ENCODE assay signal across 3 cellular contexts in the genomic region with DNA sequence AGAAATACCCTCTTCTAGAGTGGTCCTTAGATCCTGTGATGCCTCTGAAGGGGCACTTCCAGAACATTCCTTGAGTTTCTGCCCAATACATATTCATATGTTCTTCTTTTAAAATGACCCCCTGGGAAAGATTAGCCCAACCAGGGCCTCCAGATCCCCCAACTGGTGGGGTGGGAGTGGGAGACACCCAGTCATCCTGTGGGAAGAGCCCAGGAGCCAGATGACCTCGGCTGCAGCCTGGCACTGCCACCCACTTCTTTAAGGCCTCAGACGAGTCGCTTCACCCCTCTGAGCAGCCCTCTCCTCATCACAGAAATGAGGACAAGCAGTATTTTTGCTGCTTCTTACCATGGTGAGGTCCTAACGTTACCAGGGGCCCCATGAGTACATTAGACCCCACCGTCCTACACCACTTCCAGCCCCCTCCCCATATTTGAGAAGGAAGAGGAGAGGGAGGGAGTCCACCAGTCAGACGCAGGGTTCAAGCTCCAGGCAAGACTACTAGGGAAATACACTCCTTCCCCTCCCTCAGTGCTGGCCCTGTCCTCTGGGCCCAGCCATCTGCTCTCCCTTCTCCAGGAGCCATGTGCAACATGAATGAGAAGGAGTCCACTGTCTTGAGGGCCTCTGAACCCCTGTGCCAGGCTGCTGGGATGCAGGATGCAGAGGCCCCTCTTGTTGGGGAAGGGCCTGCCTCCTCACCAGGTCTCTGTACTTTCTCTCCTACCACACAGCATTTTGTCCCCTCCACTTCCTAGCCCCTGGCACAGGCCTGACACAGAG.
TF ChIP-seq lines count a peak whose summit lies in the region.

No MANE protein-coding gene starts in this region.

TF ChIP-seq in SK-N-SH, 30 proteins besides CTCF, POLR2A, EP300 and RAD21:
- no peak for TF ChIP-seq CHD2 (IDR thresholded peaks at IDR 0.05; ENCODE audit: low read length, partially characterized antibody)
- no peak for TF ChIP-seq TCF12 (IDR thresholded peaks at IDR 0.05)
- no peak for TF ChIP-seq EZH2phosphoT487 (IDR thresholded peaks at IDR 0.05; ENCODE audit: borderline replicate concordance, low read depth)
- TF ChIP-seq ELF1 (IDR thresholded peaks at IDR 0.05), result no peak
- TF ChIP-seq SMC3 (IDR thresholded peaks at IDR 0.05; ENCODE audit: low read depth, low read length), result no peak

TF ChIP-seq in SK-N-SH treated with all-trans-retinoic acid at 6 μM for 48 hours, 23 proteins besides CTCF, POLR2A, EP300 and RAD21:
- TF ChIP-seq, protein P1, sequence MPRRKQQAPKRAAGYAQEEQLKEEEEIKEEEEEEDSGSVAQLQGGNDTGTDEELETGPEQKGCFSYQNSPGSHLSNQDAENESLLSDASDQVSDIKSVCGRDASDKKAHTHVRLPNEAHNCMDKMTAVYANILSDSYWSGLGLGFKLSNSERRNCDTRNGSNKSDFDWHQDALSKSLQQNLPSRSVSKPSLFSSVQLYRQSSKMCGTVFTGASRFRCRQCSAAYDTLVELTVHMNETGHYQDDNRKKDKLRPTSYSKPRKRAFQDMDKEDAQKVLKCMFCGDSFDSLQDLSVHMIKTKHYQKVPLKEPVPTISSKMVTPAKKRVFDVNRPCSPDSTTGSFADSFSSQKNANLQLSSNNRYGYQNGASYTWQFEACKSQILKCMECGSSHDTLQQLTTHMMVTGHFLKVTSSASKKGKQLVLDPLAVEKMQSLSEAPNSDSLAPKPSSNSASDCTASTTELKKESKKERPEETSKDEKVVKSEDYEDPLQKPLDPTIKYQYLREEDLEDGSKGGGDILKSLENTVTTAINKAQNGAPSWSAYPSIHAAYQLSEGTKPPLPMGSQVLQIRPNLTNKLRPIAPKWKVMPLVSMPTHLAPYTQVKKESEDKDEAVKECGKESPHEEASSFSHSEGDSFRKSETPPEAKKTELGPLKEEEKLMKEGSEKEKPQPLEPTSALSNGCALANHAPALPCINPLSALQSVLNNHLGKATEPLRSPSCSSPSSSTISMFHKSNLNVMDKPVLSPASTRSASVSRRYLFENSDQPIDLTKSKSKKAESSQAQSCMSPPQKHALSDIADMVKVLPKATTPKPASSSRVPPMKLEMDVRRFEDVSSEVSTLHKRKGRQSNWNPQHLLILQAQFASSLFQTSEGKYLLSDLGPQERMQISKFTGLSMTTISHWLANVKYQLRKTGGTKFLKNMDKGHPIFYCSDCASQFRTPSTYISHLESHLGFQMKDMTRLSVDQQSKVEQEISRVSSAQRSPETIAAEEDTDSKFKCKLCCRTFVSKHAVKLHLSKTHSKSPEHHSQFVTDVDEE (CRISPR knock-in tag; IDR thresholded peaks at IDR 0.05), result no peak
- TF ChIP-seq POU6F1 (CRISPR knock-in tag; IDR thresholded peaks at IDR 0.05; ENCODE audit: borderline replicate concordance, low read depth) (no peak), GLIS3 (CRISPR knock-in tag; IDR thresholded peaks at IDR 0.05) (no peak), SNAI2 (CRISPR knock-in tag; IDR thresholded peaks at IDR 0.05) (no peak), CSRNP3 (CRISPR knock-in tag; IDR thresholded peaks at IDR 0.05) (no peak), ARNTL (CRISPR knock-in tag; IDR thresholded peaks at IDR 0.05; ENCODE audit: borderline replicate concordance, low read depth) (no peak), ZC3H10 (CRISPR knock-in tag; IDR thresholded peaks at IDR 0.05) (no peak), CREB5 (CRISPR knock-in tag; IDR thresholded peaks at IDR 0.05; ENCODE audit: low read depth) (no peak), CSDC2 (CRISPR knock-in tag; IDR thresholded peaks at IDR 0.05) (no peak), TOX (CRISPR knock-in tag; IDR thresholded peaks at IDR 0.05; ENCODE audit: borderline replicate concordance) (no peak)
TF ChIP-seq in SK-N-SH treated with all-trans-retinoic acid at 6 μM for 48 hours: peak in this region for 0.

TF ChIP-seq in HEK293T, 16 proteins besides CTCF, POLR2A, EP300 and RAD21:
- TF ChIP-seq SUZ12 (IDR thresholded peaks at IDR 0.05), result no peak
- no peak for TF ChIP-seq ELF4 (IDR thresholded peaks at IDR 0.05)
- no peak for TF ChIP-seq BHLHE40 (IDR thresholded peaks at IDR 0.05; ENCODE audit: borderline replicate concordance)
- TF ChIP-seq CTBP1 (IDR thresholded peaks at IDR 0.05; ENCODE audit: borderline replicate concordance), result no peak
- no peak for TF ChIP-seq L3MBTL2 (conservative IDR thresholded peaks at IDR 0.05)
- TF ChIP-seq FOXM1 (IDR thresholded peaks at IDR 0.05; ENCODE audit: borderline replicate concordance), result no peak
- TF ChIP-seq FOXA1 (IDR thresholded peaks at IDR 0.05), result no peak
- TF ChIP-seq HDGF (IDR thresholded peaks at IDR 0.05; ENCODE audit: borderline replicate concordance), result no peak
- no peak for TF ChIP-seq ZNF384 (IDR thresholded peaks at IDR 0.05)
- TF ChIP-seq FOXK2 (IDR thresholded peaks at IDR 0.05), result no peak
